Comparison of ENCODE assay signal across 1 cellular context in genomic region chr11:1401656-1402221, GRCh38.
TF ChIP-seq lines count a peak whose summit lies in the region.

No MANE protein-coding gene starts in this region.

TF ChIP-seq in HepG2, 621 proteins besides CTCF, POLR2A, EP300 and RAD21 (continued from another document and continues in another):
- TF ChIP-seq TEAD2 (CRISPR knock-in tag; IDR thresholded peaks at IDR 0.05) (0 out of 2 replicates have a peak, but pooled peaks have one; percentile 41), ZSCAN21 (CRISPR knock-in tag; IDR thresholded peaks at IDR 0.05; ENCODE audit: borderline replicate concordance) (peak; percentile 63), ZFP1 (CRISPR knock-in tag; IDR thresholded peaks at IDR 0.05) (no peak), ARNT2 (CRISPR knock-in tag; IDR thresholded peaks at IDR 0.05; ENCODE audit: low read depth) (no peak; the same call in 1 of the 2 replicates), ZNF576 (CRISPR knock-in tag; IDR thresholded peaks at IDR 0.05) (no peak), NFYB (CRISPR knock-in tag; IDR thresholded peaks at IDR 0.05) (0 out of 2 replicates have a peak, but pooled peaks have one; percentile 14), FOXK1 (CRISPR knock-in tag; IDR thresholded peaks at IDR 0.05; ENCODE audit: borderline replicate concordance, low read depth) (peak; percentile 56; the same call in 1 of the 2 replicates), WIZ (CRISPR knock-in tag; IDR thresholded peaks at IDR 0.05) (peak; percentile 69; the same call in 1 of the 2 replicates), DMTF1 (CRISPR knock-in tag; IDR thresholded peaks at IDR 0.05) (no peak), STAT5B (CRISPR knock-in tag; IDR thresholded peaks at IDR 0.05) (0 out of 2 replicates have a peak, but pooled peaks have one; percentile 31), SMAD9 (CRISPR knock-in tag; IDR thresholded peaks at IDR 0.05) (no peak), ZNF513 (CRISPR knock-in tag; conservative IDR thresholded peaks at IDR 0.05) (no peak), ZNF616 (CRISPR knock-in tag; IDR thresholded peaks at IDR 0.05; ENCODE audit: low read depth) (peak; percentile 84; the same call in 1 of the 2 replicates), THAP11 (CRISPR knock-in tag; IDR thresholded peaks at IDR 0.05) (0 out of 2 replicates have a peak, but pooled peaks have one; percentile 41), ZBTB38 (CRISPR knock-in tag; IDR thresholded peaks at IDR 0.05) (0 out of 2 replicates have a peak, but pooled peaks have one; percentile 15), ZKSCAN8 (CRISPR knock-in tag; IDR thresholded peaks at IDR 0.05; ENCODE audit: borderline replicate concordance) (no peak), ZFP37 (CRISPR knock-in tag; IDR thresholded peaks at IDR 0.05; ENCODE audit: borderline replicate concordance) (peak; percentile 89; the same call in 1 of the 2 replicates), EHMT2 (IDR thresholded peaks at IDR 0.05; ENCODE audit: borderline replicate concordance, low read depth, low read length) (peak; percentile 56; the same call in 1 of the 2 replicates), CREBL2 (CRISPR knock-in tag; IDR thresholded peaks at IDR 0.05; ENCODE audit: borderline replicate concordance) (0 out of 2 replicates have a peak, but pooled peaks have one; percentile 34), ZZZ3 (CRISPR knock-in tag; IDR thresholded peaks at IDR 0.05; ENCODE audit: borderline replicate concordance) (no peak), SNAPC2 (CRISPR knock-in tag; IDR thresholded peaks at IDR 0.05) (0 out of 2 replicates have a peak, but pooled peaks have one; percentile 59), ZGPAT (CRISPR knock-in tag; IDR thresholded peaks at IDR 0.05) (peak; percentile 23; the same call in 1 of the 2 replicates), KDM2A (CRISPR knock-in tag; IDR thresholded peaks at IDR 0.05; ENCODE audit: borderline replicate concordance, low read depth) (peak; percentile 64), NKX3-1 (CRISPR knock-in tag; IDR thresholded peaks at IDR 0.05) (peak; percentile 53; the same call in 1 of the 2 replicates), MEIS1 (CRISPR knock-in tag; IDR thresholded peaks at IDR 0.05; ENCODE audit: borderline replicate concordance) (no peak), FOXP4 (CRISPR knock-in tag; IDR thresholded peaks at IDR 0.05) (no peak), ZNF543 (CRISPR knock-in tag; IDR thresholded peaks at IDR 0.05) (peak; percentile 70; the same call in 1 of the 2 replicates), RCOR2 (CRISPR knock-in tag; IDR thresholded peaks at IDR 0.05) (no peak), MIER2 (CRISPR knock-in tag; IDR thresholded peaks at IDR 0.05) (peak; percentile 98), HNF4A (CRISPR knock-in tag; IDR thresholded peaks at IDR 0.05) (no peak), TFAP4 (IDR thresholded peaks at IDR 0.05; ENCODE audit: borderline replicate concordance, low read depth) (no peak), ZNF263 (CRISPR knock-in tag; IDR thresholded peaks at IDR 0.05) (0 out of 2 replicates have a peak, but pooled peaks have one; percentile 30), ZNF557 (CRISPR knock-in tag; IDR thresholded peaks at IDR 0.05) (0 out of 2 replicates have a peak, but pooled peaks have one; percentile 62), ZNF44 (CRISPR knock-in tag; IDR thresholded peaks at IDR 0.05) (no peak), NCOR1 (IDR thresholded peaks at IDR 0.05; ENCODE audit: borderline replicate concordance, low read length) (no peak), SYNCRIP (IDR thresholded peaks at IDR 0.05; ENCODE audit: insufficient read depth, low read depth, low read length) (no peak), MTERF4 (CRISPR knock-in tag; IDR thresholded peaks at IDR 0.05) (0 out of 2 replicates have a peak, but pooled peaks have one; percentile 42), PCBP1 (IDR thresholded peaks at IDR 0.05; ENCODE audit: borderline replicate concordance, low read depth, low read length) (no peak), POLR2AphosphoS2 (IDR thresholded peaks at IDR 0.05; ENCODE audit: low read depth, low read length) (no peak), ZNF782 (CRISPR knock-in tag; IDR thresholded peaks at IDR 0.05; ENCODE audit: borderline replicate concordance) (no peak), ZNF547 (CRISPR knock-in tag; IDR thresholded peaks at IDR 0.05) (0 out of 2 replicates have a peak, but pooled peaks have one; percentile 42), ZNF160 (CRISPR knock-in tag; IDR thresholded peaks at IDR 0.05) (0 out of 2 replicates have a peak, but pooled peaks have one; percentile 31), GATAD1 (CRISPR knock-in tag; IDR thresholded peaks at IDR 0.05) (peak; percentile 65; the same call in 1 of the 2 replicates), ZNF687 (CRISPR knock-in tag; IDR thresholded peaks at IDR 0.05) (peak; percentile 32; the same call in 1 of the 2 replicates)
